In genomic region chr6:107988570-107988969, GRCh38 we compare ENCODE assay signal across 24 cellular contexts.
"Had no signal": no experiment of that assay in that cellular context is flagged by ENCODE, and none has a peak within 500 bp of the region (broad histone marks: within the 10 kb centered on the region; RNA-seq: fewer than 3 reads in every experiment).

No MANE protein-coding gene starts in this region.

- H3K4me3 ChIP-seq: Peyer's patch, SJCRH30 had no signal

- H3K9me3 Mint-ChIP-seq: activated B cell treated with CpG ODN at 0.5 μM for 24 hours; activated CD4-positive, alpha-beta memory T cell treated with anti-CD3 and anti-CD28 coated beads for 36 hours; activated CD4-positive, alpha-beta T cell treated with anti-CD3 and anti-CD28 coated beads, Interleukin-2, amount 10 ng/mL, durations not matched to agents 24 days and 14 days; activated naive CD4-positive, alpha-beta T cell treated with anti-CD3 and anti-CD28 coated beads, Interleukin-2, amount 10 ng/mL, durations not matched to agents 7 days and 5 days; activated naive CD8-positive, alpha-beta T cell treated with anti-CD3 and anti-CD28 coated beads for 36 hours; activated T-cell treated with anti-CD3 and anti-CD28 coated beads, Interleukin-2, amount 50 U/mL, for 72 hours; activated T-helper 2 cell treated with anti-CD3 and anti-CD28 coated beads, Interferon-gamma antibody, Interleukin-2, Interleukin-4, amounts not matched to agents 10 μg/mL and 5 μg/mL and 100 μg/mL, durations not matched to agents 14 hours and 24 hours and 36 hours had no signal

- H3K27ac Mint-ChIP-seq: activated B cell treated with CpG ODN at 0.5 μM for 24 hours; activated CD4-positive, alpha-beta memory T cell treated with anti-CD3 and anti-CD28 coated beads for 36 hours; activated CD4-positive, alpha-beta T cell treated with anti-CD3 and anti-CD28 coated beads, Interleukin-2, amount 10 ng/mL, durations not matched to agents 24 days and 14 days; activated naive CD4-positive, alpha-beta T cell treated with anti-CD3 and anti-CD28 coated beads, Interleukin-2, amount 10 ng/mL, durations not matched to agents 7 days and 5 days; activated naive CD8-positive, alpha-beta T cell treated with anti-CD3 and anti-CD28 coated beads for 36 hours; activated T-cell treated with anti-CD3 and anti-CD28 coated beads, Interleukin-2, amount 50 U/mL, for 72 hours; activated T-helper 2 cell treated with anti-CD3 and anti-CD28 coated beads, Interferon-gamma antibody, Interleukin-2, Interleukin-4, amounts not matched to agents 10 μg/mL and 5 μg/mL and 100 μg/mL, durations not matched to agents 14 hours and 24 hours and 36 hours; T-helper 17 cell had no signal

- H3K36me3 Mint-ChIP-seq: activated CD4-positive, alpha-beta memory T cell treated with anti-CD3 and anti-CD28 coated beads for 36 hours; activated naive CD4-positive, alpha-beta T cell treated with anti-CD3 and anti-CD28 coated beads, Interleukin-2, amount 10 ng/mL, durations not matched to agents 7 days and 5 days; activated naive CD8-positive, alpha-beta T cell treated with anti-CD3 and anti-CD28 coated beads for 36 hours had no signal

- H3K27ac ChIP-seq: Peyer's patch, RWPE1, SJCRH30 had no signal

- H3K27me3 Mint-ChIP-seq: activated naive CD8-positive, alpha-beta T cell treated with anti-CD3 and anti-CD28 coated beads for 36 hours had no signal

- H3K27me3 ChIP-seq: Peyer's patch, SJCRH30 had no signal

- H3K4me1 ChIP-seq: Peyer's patch, SJCRH30 had no signal

- H3K36me3 ChIP-seq: Peyer's patch, SJCRH30 had no signal

- H3K9me3 ChIP-seq: SJCRH30 had no signal

- H3K4me3 Mint-ChIP-seq: activated B cell treated with CpG ODN at 0.5 μM for 24 hours; activated CD4-positive, alpha-beta memory T cell treated with anti-CD3 and anti-CD28 coated beads for 36 hours; activated CD4-positive, alpha-beta T cell treated with anti-CD3 and anti-CD28 coated beads, Interleukin-2, amount 10 ng/mL, durations not matched to agents 24 days and 14 days; activated naive CD4-positive, alpha-beta T cell treated with anti-CD3 and anti-CD28 coated beads, Interleukin-2, amount 10 ng/mL, durations not matched to agents 7 days and 5 days; activated naive CD8-positive, alpha-beta T cell treated with anti-CD3 and anti-CD28 coated beads for 36 hours; activated T-cell treated with anti-CD3 and anti-CD28 coated beads, Interleukin-2, amount 50 U/mL, for 72 hours; T-helper 17 cell had no signal

- DNase-seq: activated B cell treated with CpG ODN at 0.5 μM for 24 hours; activated CD4-positive, alpha-beta memory T cell treated with anti-CD3 and anti-CD28 coated beads for 36 hours; activated CD4-positive, alpha-beta T cell treated with anti-CD3 and anti-CD28 coated beads for 1 hour; activated CD4-positive, alpha-beta T cell treated with anti-CD3 and anti-CD28 coated beads, Interleukin-2, amount 10 ng/mL, durations not matched to agents 24 days and 14 days; activated CD8-positive, alpha-beta memory T cell treated with anti-CD3 and anti-CD28 coated beads, Interleukin-2, amount 50 U/mL, for 4 hours; activated gamma-delta T cell treated with Interleukin-2 at 50 U/mL for 16 hours; activated naive CD4-positive, alpha-beta T cell treated with anti-CD3 and anti-CD28 coated beads, Interleukin-2, amount 10 ng/mL, durations not matched to agents 7 days and 5 days; activated naive CD8-positive, alpha-beta T cell treated with anti-CD3 and anti-CD28 coated beads for 36 hours; activated T-cell treated with anti-CD3 and anti-CD28 coated beads, Interleukin-2, amount 50 U/mL, for 72 hours; Kasumi-1; KBM-7; NCI-H1105 treated with DMSO at 0.1 percent for 48 hours; NCI-H1436 treated with DMSO at 0.1 percent for 48 hours; NCI-H187; NCI-H2081; NCI-H446; NCI-H524; Peyer's patch; Right ventricle myocardium superior; SJCRH30; T-helper 17 cell; T-helper 9 cell had no signal
